ENCODE assay signal across 8 cellular contexts in genomic region chr2:174039551-174040416, GRCh38.
DNase-seq lines count a peak whose midpoint lies in the region; ATAC-seq and TF ChIP-seq lines count a peak whose summit lies in the region.

No MANE protein-coding gene starts in this region.

- no peaks in the 10 kb centered on the region for H3K36me3 Mint-ChIP-seq in naive thymus-derived CD8-positive, alpha-beta T cell
- no peaks in the 10 kb centered on the region for H3K36me3 Mint-ChIP-seq in stimulated activated memory B cell treated with anti-CD40 and anti-IgM and Interleukin-4, amounts not matched to agents 10 μg/mL and 1 μg/mL and 100 μg/mL, for 72 hours

- H3K4me3 Mint-ChIP-seq in naive thymus-derived CD8-positive, alpha-beta T cell, result peak overlapping the region; percentile 33 to 83 (median 58)
- H3K4me3 Mint-ChIP-seq in stimulated activated memory B cell treated with anti-CD40 and anti-IgM and Interleukin-4, amounts not matched to agents 10 μg/mL and 1 μg/mL and 100 μg/mL, for 72 hours, result peak overlapping the region; percentile 64

- peak overlapping the region; percentile 78 to 97 (median 94) for H3K27ac Mint-ChIP-seq in naive thymus-derived CD8-positive, alpha-beta T cell
- H3K27ac Mint-ChIP-seq in stimulated activated memory B cell treated with anti-CD40 and anti-IgM and Interleukin-4, amounts not matched to agents 10 μg/mL and 1 μg/mL and 100 μg/mL, for 72 hours, result peak overlapping the region; percentile 93

- no peaks in the 10 kb centered on the region for H3K36me3 ChIP-seq in esophagus squamous epithelium

- H3K27me3 Mint-ChIP-seq in naive thymus-derived CD8-positive, alpha-beta T cell, result peaks cover 0 to 4% (median 0%) of the 10 kb centered on the region in 5 donors
- no peaks in the 10 kb centered on the region for H3K27me3 Mint-ChIP-seq in stimulated activated memory B cell treated with anti-CD40 and anti-IgM and Interleukin-4, amounts not matched to agents 10 μg/mL and 1 μg/mL and 100 μg/mL, for 72 hours

- H3K4me3 ChIP-seq in esophagus squamous epithelium, result peak overlapping the region in 2 of 4 donors; percentile 5 to 41

- WGBS in esophagus squamous epithelium, 2 donors, result 19 to 23% methylated on average over 13 to 16 of the region's 16 CpGs

- intact Hi-C loops in esophagus squamous epithelium (cut with DNase I), result loop anchor here (10.0 kb wide), 1 partner anchor 75 kb away; the partner anchor contains the start of gene SP3

- no peaks in the 10 kb centered on the region for H3K27me3 ChIP-seq in esophagus squamous epithelium

- no peaks in the 10 kb centered on the region for H3K9me3 Mint-ChIP-seq in naive thymus-derived CD8-positive, alpha-beta T cell
- no peaks in the 10 kb centered on the region for H3K9me3 Mint-ChIP-seq in stimulated activated memory B cell treated with anti-CD40 and anti-IgM and Interleukin-4, amounts not matched to agents 10 μg/mL and 1 μg/mL and 100 μg/mL, for 72 hours

- H3K27ac ChIP-seq in esophagus squamous epithelium, result peak overlapping the region; percentile 76 to 94 (median 85)

- POLR2A ChIA-PET in naive thymus-derived CD8-positive, alpha-beta T cell (lab: Charles Lee), result interaction anchor here (0.7 to 1.3 kb wide), 3 partner anchors 74 to 445 kb away, joined by 4 to 5 read pairs (median 4); no protein-coding TSS in a partner anchor

- H3K4me1 ChIP-seq in esophagus squamous epithelium, result peaks cover 0 to 38% (median 16%) of the 10 kb centered on the region in 3 donors

- peaks cover 6 to 13% (median 10%) of the 10 kb centered on the region in 4 donors for H3K4me1 Mint-ChIP-seq in naive thymus-derived CD8-positive, alpha-beta T cell
- peaks cover 44% of the 10 kb centered on the region for H3K4me1 Mint-ChIP-seq in stimulated activated memory B cell treated with anti-CD40 and anti-IgM and Interleukin-4, amounts not matched to agents 10 μg/mL and 1 μg/mL and 100 μg/mL, for 72 hours

- no peaks in the 10 kb centered on the region for H3K9me3 ChIP-seq in esophagus squamous epithelium

- peak; percentile 72 to 91 (median 87) for TF ChIP-seq CTCF in esophagus squamous epithelium (IDR thresholded peaks at IDR 0.05)

- peak; percentile 78 for DNase-seq in D341Med (ENCODE audit: low spot score)
- DNase-seq in HT1080 (ENCODE audit: low read depth), result peak; percentile 96
- DNase-seq in OCI-M2 (lab: John Stamatoyannopoulos, UW; ENCODE audit: unreplicated experiment), result peak; percentile 14
- DNase-seq in activated T-cell treated with anti-CD3 and anti-CD28 coated beads, Interleukin-2, amount 50 U/mL, for 1 hour, result peak; percentile 77
- peak; percentile 59 for DNase-seq in esophagus squamous epithelium (lab: John Stamatoyannopoulos, UW)
- DNase-seq in naive thymus-derived CD8-positive, alpha-beta T cell, result peak; percentile 58 to 89 (median 71)

- ATAC-seq in GM21367 (IDR thresholded peaks at IDR 0.05; ENCODE audit: unreplicated experiment), result peak; percentile 87
- ATAC-seq in naive thymus-derived CD8-positive, alpha-beta T cell, result peak; percentile 95 to 96
- peak; percentile 97 for ATAC-seq in stimulated activated memory B cell treated with anti-CD40 and anti-IgM and Interleukin-4, amounts not matched to agents 10 μg/mL and 1 μg/mL and 100 μg/mL, for 72 hours

- no peak for TF ChIP-seq POLR2A in esophagus squamous epithelium (IDR thresholded peaks at IDR 0.05)

Comparison
In these comparisons a context has a peak if more than half of its experiments do, and no peak if none do; other contexts are left out.
1. DNase-seq: peak in every context shown above with its lines; median percentile 96 in HT1080; 78 in D341Med; 77 in activated T-cell treated with anti-CD3 and anti-CD28 coated beads, Interleukin-2, amount 50 U/mL, for 1 hour; 71 in naive thymus-derived CD8-positive, alpha-beta T cell; 59 in esophagus squamous epithelium; 14 in OCI-M2.